In genomic region chr17:6444573-6445335, GRCh38 we compare ENCODE assay signal across 8 cellular contexts. TPM values are rescaled to one million over a fixed set of nuclear protein-coding genes. Genes with fewer than 3 reads are reported as not detected.
DNase-seq lines count a peak whose midpoint lies in the region; ATAC-seq and TF ChIP-seq lines count a peak whose summit lies in the region.

No MANE protein-coding gene starts in this region.

- H3K27ac Mint-ChIP-seq in naive thymus-derived CD8-positive, alpha-beta T cell: peak overlapping the region in 7 of 10 donors; percentile 36 to 89 (median 87)

- H3K27me3 ChIP-seq in duodenal mucosa (ENCODE audit: control insufficient read depth in 1 of 2, insufficient read depth in 2 of 2, low read length in 2 of 2): peaks cover 3 to 4% of the 10 kb centered on the region in 2 donors

- peaks cover 10 to 16% (median 12%) of the 10 kb centered on the region in 4 donors for H3K4me1 Mint-ChIP-seq in naive thymus-derived CD8-positive, alpha-beta T cell

- H3K27me3 Mint-ChIP-seq in naive thymus-derived CD8-positive, alpha-beta T cell: peaks cover 0 to 6% (median 1%) of the 10 kb centered on the region in 5 donors

- H3K27ac ChIP-seq in duodenal mucosa (ENCODE audit: low read depth, low read length): no peak overlapping the region

- no peaks in the 10 kb centered on the region for H3K9me3 Mint-ChIP-seq in naive thymus-derived CD8-positive, alpha-beta T cell

- DNase-seq in AG09309 (ENCODE audit: low read depth) (no peak), LHCN-M2 (ENCODE audit: low read depth) (peak; percentile 18), NCI-H526 (lab: John Stamatoyannopoulos, UW) (no peak), HT-29 (ENCODE audit: low spot score) (no peak), NCI-H2196 treated with DMSO at 0.1 percent for 48 hours (lab: John Stamatoyannopoulos, UW; ENCODE audit: unreplicated experiment) (no peak)
- DNase-seq in naive thymus-derived CD8-positive, alpha-beta T cell: peak in 1 of 10 donors; percentile 41

- no peaks in the 10 kb centered on the region for H3K36me3 ChIP-seq in duodenal mucosa (ENCODE audit: control insufficient read depth in 1 of 2, insufficient read depth in 2 of 2, low read length in 2 of 2)

- POLR2A ChIA-PET in naive thymus-derived CD8-positive, alpha-beta T cell (lab: Charles Lee): interaction anchor here (1.0 to 3.2 kb wide), 3 partner anchors 10 to 861 kb away, joined by 3 to 17 read pairs (median 4); partner anchors contain the start of gene NLRP1

- H3K4me3 ChIP-seq in AG09309 (ENCODE audit: control insufficient read depth, low read depth, low read length) (peak overlapping the region; percentile 90), duodenal mucosa (ENCODE audit: low read depth in 1 of 2, low read length in 2 of 2) (peak overlapping the region; percentile 68 to 76)

- H3K9ac ChIP-seq in duodenal mucosa (ENCODE audit: low read depth in 1 of 2, low read length in 2 of 2): peak overlapping the region; percentile 23 to 57

- no peak for ATAC-seq in naive thymus-derived CD8-positive, alpha-beta T cell
- ATAC-seq in GM21619 (IDR thresholded peaks at IDR 0.05; ENCODE audit: unreplicated experiment): no peak

- peak overlapping the region; percentile 82 to 96 (median 94) for H3K4me3 Mint-ChIP-seq in naive thymus-derived CD8-positive, alpha-beta T cell

- H3K4me1 ChIP-seq in duodenal mucosa (ENCODE audit: control insufficient read depth in 1 of 2, insufficient read depth in 2 of 2, low read length in 2 of 2): peaks cover 0 to 11% of the 10 kb centered on the region in 2 donors

- H3K9me3 ChIP-seq in duodenal mucosa (ENCODE audit: control insufficient read depth in 1 of 2, low read length in 2 of 2): no peaks in the 10 kb centered on the region

- H3K36me3 Mint-ChIP-seq in naive thymus-derived CD8-positive, alpha-beta T cell: no peaks in the 10 kb centered on the region

- no peak for TF ChIP-seq CTCF in AG09309 (IDR thresholded peaks at IDR 0.05; ENCODE audit: control insufficient read depth, insufficient read depth, low read depth, low read length, missing control alignments)

RNA-seq across cellular contexts. Expression of gene PIMREG, which starts 0.5 kb away (rescaled TPM):
- total RNA-seq in LHCN-M2 (2014; rRNA removed): 91.4 and 94.6 TPM in 2 replicates
- polyA plus RNA-seq in LHCN-M2 (2012): 40.8 TPM
- total RNA-seq in naive thymus-derived CD8-positive, alpha-beta T cell: not detected
- polyA plus RNA-seq in naive thymus-derived CD8-positive, alpha-beta T cell: under 1 TPM in 1 of 3 donors, not detected in 2; 0.27 TPM
- total RNA-seq in HT-29 (2014; rRNA removed; shearing (Covaris generic)): 97.8 and 111 TPM in 2 replicates

RNA-seq across cellular contexts. Expression of gene AIPL1, which starts 9.8 kb away (rescaled TPM):
- not detected in 2 replicates for total RNA-seq in LHCN-M2 (2014; rRNA removed)
- not detected for polyA plus RNA-seq in LHCN-M2 (2012)
- total RNA-seq in naive thymus-derived CD8-positive, alpha-beta T cell: not detected
- not detected for polyA plus RNA-seq in naive thymus-derived CD8-positive, alpha-beta T cell
- not detected in 2 replicates for total RNA-seq in HT-29 (2014; rRNA removed; shearing (Covaris generic))

Comparison
In these comparisons a context has a peak if more than half of its experiments do, and no peak if none do; other contexts are left out.
1. RNA of gene PIMREG, which starts 0.5 kb away (total RNA-seq): 97.8 to 111 TPM in HT-29 and 91.4 to 94.6 TPM in LHCN-M2; not detected in naive thymus-derived CD8-positive, alpha-beta T cell; every median in the first group is over 10 times any median in the second.